ENCODE assay signal across 22 cellular contexts in genomic region chr19:41913476-41914190, GRCh38. TPM values are rescaled to one million over a fixed set of nuclear protein-coding genes. Genes with fewer than 3 reads are reported as not detected.
A peak's percentile ranks its signal among the peaks of the same experiment; 100 is the strongest.
DNase-seq lines count a peak whose midpoint lies in the region; ATAC-seq and TF ChIP-seq lines count a peak whose summit lies in the region.
"Had no signal": no experiment of that assay in that cellular context is flagged by ENCODE, and none has a peak within 500 bp of the region (broad histone marks: within the 10 kb centered on the region; RNA-seq: fewer than 3 reads in every experiment).

No MANE protein-coding gene starts in this region.

- H3K9me3 Mint-ChIP-seq in chondrocyte (ENCODE audit: low read depth) = no peaks in the 10 kb centered on the region
- H3K9me3 Mint-ChIP-seq in naive thymus-derived CD4-positive, alpha-beta T cell = peaks cover 0 to 5% (median 0%) of the 10 kb centered on the region in 11 donors
- H3K9me3 Mint-ChIP-seq: activated T-helper 2 cell treated with anti-CD3 and anti-CD28 coated beads, Interferon-gamma antibody, Interleukin-2, Interleukin-4, amounts not matched to agents 10 μg/mL and 5 μg/mL and 100 μg/mL, durations not matched to agents 14 hours and 24 hours and 36 hours; dendritic cell treated with granulocyte-macrophage colony-stimulating factor and Interleukin-4, amounts not matched to agents 40 ng/mL and 50 ng/mL, for 4 days; nephron; T-cell had no signal

- H2AFZ ChIP-seq in SK-N-SH (ENCODE audit: low read depth) = no peak overlapping the region

- H3K36me3 ChIP-seq in SK-N-SH (replicated peaks in 1 of 2; ENCODE audit: control insufficient read depth in 1 of 2, insufficient read depth in 2 of 2, low read length in 1 of 2) (no peaks in the 10 kb centered on the region), H7 (replicated peaks; ENCODE audit: control insufficient read depth, insufficient read depth, low read length) (no peaks in the 10 kb centered on the region)
- peaks cover 0 to 7% (median 0%) of the 10 kb centered on the region in 3 experiments for H3K36me3 ChIP-seq in naive thymus-derived CD4-positive, alpha-beta T cell (ENCODE audit: control insufficient read depth in 2 of 3, insufficient read depth in 3 of 3, low read length in 3 of 3)

- H3K4me3 Mint-ChIP-seq in chondrocyte (ENCODE audit: unreplicated experiment) = no peak overlapping the region
- peak overlapping the region in 6 of 10 donors; percentile 13 to 71 (median 44) for H3K4me3 Mint-ChIP-seq in naive thymus-derived CD4-positive, alpha-beta T cell
- H3K4me3 Mint-ChIP-seq: dendritic cell treated with granulocyte-macrophage colony-stimulating factor and Interleukin-4, amounts not matched to agents 40 ng/mL and 50 ng/mL, for 4 days; T-cell had no signal

- no peaks in the 10 kb centered on the region for H3K9me2 ChIP-seq in SK-N-SH

- peaks cover 3% of the 10 kb centered on the region for H3F3A ChIP-seq in SK-N-SH (replicated peaks; ENCODE audit: insufficient read depth)

- H3K27me3 Mint-ChIP-seq in chondrocyte (ENCODE audit: low read depth) = peaks cover 31% of the 10 kb centered on the region
- peaks cover 0 to 28% (median 0%) of the 10 kb centered on the region in 5 donors for H3K27me3 Mint-ChIP-seq in naive thymus-derived CD4-positive, alpha-beta T cell

- no peak overlapping the region for H3K9ac ChIP-seq in SK-N-SH

- WGBS in SK-N-SH (ENCODE audit: low lambda C conversion rate) = 19% methylated on average over 19 of the region's 19 CpGs

- no peaks in the 10 kb centered on the region for H3K79me2 ChIP-seq in SK-N-SH (ENCODE audit: insufficient read depth)

- H4K20me1 ChIP-seq in SK-N-SH (ENCODE audit: insufficient read depth) = no peaks in the 10 kb centered on the region

- peaks cover 2% of the 10 kb centered on the region for H3K4me1 Mint-ChIP-seq in chondrocyte (ENCODE audit: low read depth)
- peaks cover 15 to 43% (median 31%) of the 10 kb centered on the region in 7 donors for H3K4me1 Mint-ChIP-seq in naive thymus-derived CD4-positive, alpha-beta T cell

- H3K9me3 ChIP-seq in SK-N-SH = no peaks in the 10 kb centered on the region
- H3K9me3 ChIP-seq in naive thymus-derived CD4-positive, alpha-beta T cell (ENCODE audit: control insufficient read depth in 2 of 3, low read length in 3 of 3) = no peaks in the 10 kb centered on the region

- intact Hi-C loops in naive thymus-derived CD4-positive, alpha-beta T cell (cut with micrococcal nuclease) = loop anchor here in 1 of 2 donors (2.0 kb wide), 2 partner anchors 13 to 37 kb away; no protein-coding TSS in a partner anchor

- TF ChIP-seq CTCF in SK-N-SH (IDR thresholded peaks at IDR 0.05) (no peak), chondrocyte (IDR thresholded peaks at IDR 0.05) (no peak)

- no peaks in the 10 kb centered on the region for H3K36me3 Mint-ChIP-seq in chondrocyte (ENCODE audit: low read depth)
- H3K36me3 Mint-ChIP-seq in naive thymus-derived CD4-positive, alpha-beta T cell = peaks cover 0 to 23% (median 0%) of the 10 kb centered on the region in 5 donors
- H3K36me3 Mint-ChIP-seq: T-cell had no signal

- TF ChIP-seq EP300 in SK-N-SH (IDR thresholded peaks at IDR 0.05; ENCODE audit: borderline replicate concordance in 1 of 2, low read depth in 1 of 2, low read length in 1 of 2) = no peak

- H3K27me3 ChIP-seq in SK-N-SH (ENCODE audit: insufficient read depth) (peaks cover 41% of the 10 kb centered on the region), H7 (ENCODE audit: control insufficient read depth, insufficient read depth, low read length) (peaks cover 88% of the 10 kb centered on the region)
- H3K27me3 ChIP-seq in naive thymus-derived CD4-positive, alpha-beta T cell (ENCODE audit: control insufficient read depth in 2 of 2, insufficient read depth in 2 of 2, low read length in 2 of 2) = peaks cover 0 to 23% of the 10 kb centered on the region in 2 donors

- H3K4me2 ChIP-seq in SK-N-SH = no peak overlapping the region

- no peak for DNase-seq in SK-N-SH
- peak; percentile 90 for DNase-seq in H7
- peak; percentile 80 for DNase-seq in chondrocyte (ENCODE audit: low spot score)
- DNase-seq in naive thymus-derived CD4-positive, alpha-beta T cell = no peak
- DNase-seq: activated CD8-positive, alpha-beta memory T cell treated with anti-CD3 and anti-CD28 coated beads for 24 hours; DND-41; mesenchymal stem cell; NCI-H1105 treated with DMSO at 0.1 percent for 48 hours; NCI-H2107; NCI-H524 had no signal

- no peak overlapping the region for H3K27ac Mint-ChIP-seq in chondrocyte (ENCODE audit: unreplicated experiment)
- H3K27ac Mint-ChIP-seq in naive thymus-derived CD4-positive, alpha-beta T cell = peak overlapping the region in 2 of 9 donors; percentile 37 to 67
- H3K27ac Mint-ChIP-seq: activated T-helper 2 cell treated with anti-CD3 and anti-CD28 coated beads, Interferon-gamma antibody, Interleukin-2, Interleukin-4, amounts not matched to agents 10 μg/mL and 5 μg/mL and 100 μg/mL, durations not matched to agents 14 hours and 24 hours and 36 hours; dendritic cell treated with granulocyte-macrophage colony-stimulating factor and Interleukin-4, amounts not matched to agents 40 ng/mL and 50 ng/mL, for 4 days; nephron; progenitor cell of endocrine pancreas; T-cell had no signal

- TF ChIP-seq RAD21 in SK-N-SH (IDR thresholded peaks at IDR 0.05; ENCODE audit: low read length) = no peak

- no peak overlapping the region for H3K4me3 ChIP-seq in SK-N-SH (ENCODE audit: low read depth in 2 of 2, low read length in 1 of 2)
- peak overlapping the region; percentile 43; the same call in 1 of the 2 replicates for H3K4me3 ChIP-seq in H7 (ENCODE audit: insufficient read depth, low read depth, low read length)
- H3K4me3 ChIP-seq in naive thymus-derived CD4-positive, alpha-beta T cell (ENCODE audit: low read length) = no peak overlapping the region

- POLR2A ChIA-PET in SK-N-SH (lab: Yijun Ruan, JAX) = no interaction called here
- POLR2A ChIA-PET in naive thymus-derived CD4-positive, alpha-beta T cell (lab: Charles Lee) = no interaction called here

- no peak overlapping the region for H3K27ac ChIP-seq in SK-N-SH (ENCODE audit: low read depth in 2 of 2, low read length in 1 of 2)
- no peak overlapping the region for H3K27ac ChIP-seq in naive thymus-derived CD4-positive, alpha-beta T cell (ENCODE audit: low read depth, low read length)
- H3K27ac ChIP-seq: C4-2B had no signal

- no peaks in the 10 kb centered on the region; a peak in 1 of 4 replicates for H3K4me1 ChIP-seq in SK-N-SH (ENCODE audit: control insufficient read depth in 1 of 2, insufficient read depth in 2 of 2, low read depth in 1 of 2, low read length in 1 of 2)
- H3K4me1 ChIP-seq in naive thymus-derived CD4-positive, alpha-beta T cell (ENCODE audit: control insufficient read depth in 2 of 2, insufficient read depth in 2 of 2, low read length in 2 of 2) = peaks cover 20 to 53% of the 10 kb centered on the region in 2 donors

- ATAC-seq in SK-N-SH treated with all-trans-retinoic acid at 6 μM for 48 hours (peak; percentile 6; the same call in 2 of the 3 replicates), HG02970 (IDR thresholded peaks at IDR 0.05; ENCODE audit: low FRiP score, unreplicated experiment) (no peak), GM18868 (IDR thresholded peaks at IDR 0.05; ENCODE audit: unreplicated experiment) (no peak), GM21529 (IDR thresholded peaks at IDR 0.05; ENCODE audit: unreplicated experiment) (no peak)
- ATAC-seq in naive thymus-derived CD4-positive, alpha-beta T cell = no peak

- CTCF ChIA-PET in SK-N-SH (lab: Yijun Ruan, JAX) = no interaction called here
- CTCF ChIA-PET in naive thymus-derived CD4-positive, alpha-beta T cell (lab: Charles Lee) = no interaction called here

TF ChIP-seq in SK-N-SH treated with all-trans-retinoic acid at 6 μM for 48 hours, 23 proteins besides CTCF, POLR2A, EP300 and RAD21 (continues in another document):
- no peak for TF ChIP-seq RARB (CRISPR knock-in tag; IDR thresholded peaks at IDR 0.05)

RNA-seq across cellular contexts. Expression of gene ERFL, which starts 14.6 kb away (rescaled TPM):
- 0.03 and 0.07 TPM in 2 replicates for polyA plus RNA-seq in SK-N-SH (2012; rRNA removed)
- polyA plus RNA-seq in SK-N-SH (2012; cell fraction: cytosol; rRNA removed) = 0.08 TPM in 1 of 2 replicates, not detected in the other
- polyA plus RNA-seq in SK-N-SH (2012; cell fraction: nucleus; rRNA removed) = 0.40 and 0.41 TPM in 2 replicates
- total RNA-seq in H7 (2014; rRNA removed; shearing (Covaris generic)) = 0.15 TPM in 1 of 2 replicates, not detected in the other
- 0.27 to 0.44 TPM (median 0.35 TPM) in 3 replicates for total RNA-seq in chondrocyte
- 10 to 100 TPM in 2 of 5 experiments, 1 to 10 TPM in 3; 3.0 to 15.0 (median 8.0) TPM for total RNA-seq in naive thymus-derived CD4-positive, alpha-beta T cell
- not detected for polyA plus RNA-seq in naive thymus-derived CD4-positive, alpha-beta T cell
- total RNA-seq: fibroblast of villous mesenchyme, skeletal muscle tissue had no signal

RNA-seq across cellular contexts. Expression of gene ARHGEF1, which starts 30.6 kb away (rescaled TPM):
- polyA plus RNA-seq in SK-N-SH (2012; rRNA removed) = 67.3 and 102 TPM in 2 replicates
- 35.5 and 50.9 TPM in 2 replicates for polyA plus RNA-seq in SK-N-SH (2012; cell fraction: cytosol; rRNA removed)
- 244 and 278 TPM in 2 replicates for polyA plus RNA-seq in SK-N-SH (2012; cell fraction: nucleus; rRNA removed)
- 34.3 and 40.7 TPM in 2 replicates for total RNA-seq in H7 (2014; rRNA removed; shearing (Covaris generic))
- 70.5 to 105 TPM (median 73.2 TPM) in 3 replicates for total RNA-seq in chondrocyte
- total RNA-seq in naive thymus-derived CD4-positive, alpha-beta T cell = 1,000 to 10,000 TPM in 4 of 5 experiments, 100 to 1,000 TPM in 1; 662 to 1,236 (median 1,141) TPM
- polyA plus RNA-seq in naive thymus-derived CD4-positive, alpha-beta T cell = 100 to 1,000 TPM; 184 to 367 TPM

RNA-seq across cellular contexts. Expression of gene CD79A, which starts 36.6 kb away (rescaled TPM):
- 0.20 and 0.31 TPM in 2 replicates for polyA plus RNA-seq in SK-N-SH (2012; rRNA removed)
- polyA plus RNA-seq in SK-N-SH (2012; cell fraction: cytosol; rRNA removed) = 0.08 and 0.12 TPM in 2 replicates
- 0.23 and 0.28 TPM in 2 replicates for polyA plus RNA-seq in SK-N-SH (2012; cell fraction: nucleus; rRNA removed)
- total RNA-seq in H7 (2014; rRNA removed; shearing (Covaris generic)) = 0.55 TPM in 1 of 2 replicates, not detected in the other
- total RNA-seq in chondrocyte = 0.36 TPM in 1 of 3 replicates, not detected in the others
- total RNA-seq in naive thymus-derived CD4-positive, alpha-beta T cell = 10 to 100 TPM in 1 of 5 experiments, 1 to 10 TPM in 4; 2.6 to 27.9 (median 2.8) TPM
- polyA plus RNA-seq in naive thymus-derived CD4-positive, alpha-beta T cell = 10 to 100 TPM in 1 of 2 donors, 1 to 10 TPM in 1; 9.6 to 16.8 TPM
- total RNA-seq: fibroblast of villous mesenchyme had no signal

RNA-seq across cellular contexts. Expression of gene RABAC1, which starts 45.5 kb away (rescaled TPM):
- 252 and 287 TPM in 2 replicates for polyA plus RNA-seq in SK-N-SH (2012; rRNA removed)
- polyA plus RNA-seq in SK-N-SH (2012; cell fraction: cytosol; rRNA removed) = 141 and 200 TPM in 2 replicates
- 193 and 241 TPM in 2 replicates for polyA plus RNA-seq in SK-N-SH (2012; cell fraction: nucleus; rRNA removed)
- 140 and 163 TPM in 2 replicates for total RNA-seq in H7 (2014; rRNA removed; shearing (Covaris generic))
- total RNA-seq in chondrocyte = 282 to 302 TPM (median 295 TPM) in 3 replicates
- 10 to 100 TPM; 70.4 to 90.9 (median 78.1) TPM for total RNA-seq in naive thymus-derived CD4-positive, alpha-beta T cell
- 100 to 1,000 TPM; 171 to 187 TPM for polyA plus RNA-seq in naive thymus-derived CD4-positive, alpha-beta T cell

RNA-seq across cellular contexts. Expression of gene RPS19, which starts 53.6 kb away (rescaled TPM):
- 2,819 and 3,310 TPM in 2 replicates for polyA plus RNA-seq in SK-N-SH (2012; rRNA removed)
- polyA plus RNA-seq in SK-N-SH (2012; cell fraction: cytosol; rRNA removed) = 1,050 and 3,295 TPM in 2 replicates
- 465 and 1,192 TPM in 2 replicates for polyA plus RNA-seq in SK-N-SH (2012; cell fraction: nucleus; rRNA removed)
- 2,022 and 3,019 TPM in 2 replicates for total RNA-seq in H7 (2014; rRNA removed; shearing (Covaris generic))
- 1,424 to 1,797 TPM (median 1,457 TPM) in 3 replicates for total RNA-seq in chondrocyte
- total RNA-seq in naive thymus-derived CD4-positive, alpha-beta T cell = 1,000 to 10,000 TPM; 2,739 to 3,712 (median 3,396) TPM
- 1,000 to 10,000 TPM; 6,645 to 7,822 TPM for polyA plus RNA-seq in naive thymus-derived CD4-positive, alpha-beta T cell

Comparison
In these comparisons a context has a peak if more than half of its experiments do, and no peak if none do; other contexts are left out.
1. DNase-seq: peak in H7 (single experiment) and chondrocyte (single experiment); none in SK-N-SH (single experiment) and naive thymus-derived CD4-positive, alpha-beta T cell (0 of 9).